ENCODE assay signal across 22 cellular contexts in genomic region chr19:46985532-46986415, GRCh38. TPM values are rescaled to one million over a fixed set of nuclear protein-coding genes. Genes with fewer than 3 reads are reported as not detected.
A peak's percentile ranks its signal among the peaks of the same experiment; 100 is the strongest.
DNase-seq lines count a peak whose midpoint lies in the region; ATAC-seq, FAIRE-seq and TF ChIP-seq lines count a peak whose summit lies in the region.
"Had no signal": no experiment of that assay in that cellular context is flagged by ENCODE, and none has a peak within 500 bp of the region (broad histone marks: within the 10 kb centered on the region; RNA-seq: fewer than 3 reads in every experiment).

No MANE protein-coding gene starts in this region.

- no peak for FAIRE-seq in HepG2 (lab: Jason Lieb, UNC)

- POLR2A ChIA-PET in HepG2 (lab: Yijun Ruan, JAX): interaction anchor here (0.8 to 3.5 kb wide), 7 partner anchors 31 to 129 kb away, joined by 3 to 13 read pairs (median 5); no protein-coding TSS in a partner anchor

- no peak overlapping the region for H3K4me3 ChIP-seq in cardiac muscle cell
- no peak overlapping the region for H3K4me3 ChIP-seq in SK-N-MC
- H3K4me3 ChIP-seq in HepG2 (replicated peaks in 1 of 3; ENCODE audit: insufficient read depth in 1 of 3, low read depth in 2 of 3, low read length in 3 of 3): peak overlapping the region in 1 of 3 experiments; percentile 52; a peak in 1 of 6 replicates
- no peak overlapping the region for H3K4me3 ChIP-seq in thoracic aorta
- H3K4me3 ChIP-seq in H7 (ENCODE audit: insufficient read depth, low read depth, low read length): no peak overlapping the region
- H3K4me3 ChIP-seq: transverse colon had no signal

- ATAC-seq in HepG2: peak; percentile 19; the same call in 2 of the 3 replicates
- ATAC-seq in thoracic aorta (ENCODE audit: insufficient number of reproducible peaks, low FRiP score, low read depth): no peak
- no peak for ATAC-seq in HG03196 (IDR thresholded peaks at IDR 0.05; ENCODE audit: unreplicated experiment)
- ATAC-seq: CD8-positive, alpha-beta T cell; stimulated activated naive B cell treated with anti-CD40 and anti-IgM and Interleukin-4, amounts not matched to agents 10 μg/mL and 1 μg/mL and 100 μg/mL, for 72 hours had no signal

- H3K27me3 ChIP-seq in cardiac muscle cell: no peaks in the 10 kb centered on the region
- H3K27me3 ChIP-seq in HepG2 (ENCODE audit: control insufficient read depth in 1 of 2, insufficient read depth in 2 of 2, low read length in 2 of 2): no peaks in the 10 kb centered on the region
- no peaks in the 10 kb centered on the region for H3K27me3 ChIP-seq in thoracic aorta (replicated peaks; ENCODE audit: insufficient read depth)
- no peaks in the 10 kb centered on the region for H3K27me3 ChIP-seq in H7 (ENCODE audit: control insufficient read depth, insufficient read depth, low read length)
- H3K27me3 ChIP-seq: brain microvascular endothelial cell, transverse colon had no signal

- no peaks in the 10 kb centered on the region for H3K9me3 ChIP-seq in cardiac muscle cell (ENCODE audit: low read depth)
- no peaks in the 10 kb centered on the region for H3K9me3 ChIP-seq in SK-N-MC (ENCODE audit: low read depth, low read length)
- H3K9me3 ChIP-seq in HepG2 (ENCODE audit: low read length): no peaks in the 10 kb centered on the region
- no peaks in the 10 kb centered on the region for H3K9me3 ChIP-seq in thoracic aorta
- H3K9me3 ChIP-seq: transverse colon had no signal

- no peaks in the 10 kb centered on the region for H3K36me3 ChIP-seq in cardiac muscle cell
- peaks cover 18% of the 10 kb centered on the region; the same call in 1 of the 2 replicates for H3K36me3 ChIP-seq in SK-N-MC (ENCODE audit: insufficient read depth, low read length)
- H3K36me3 ChIP-seq in HepG2 (replicated peaks in 1 of 2; ENCODE audit: control insufficient read depth in 1 of 2, insufficient read depth in 2 of 2, low read length in 2 of 2): peaks cover 18 to 32% of the 10 kb centered on the region in 2 experiments
- peaks cover 3% of the 10 kb centered on the region for H3K36me3 ChIP-seq in thoracic aorta
- H3K36me3 ChIP-seq in H7 (replicated peaks; ENCODE audit: control insufficient read depth, insufficient read depth, low read length): peaks cover 4% of the 10 kb centered on the region

- no peak overlapping the region for H2AFZ ChIP-seq in HepG2 (ENCODE audit: low read length)

- no peak overlapping the region for H3K9ac ChIP-seq in SK-N-MC (ENCODE audit: insufficient read length)
- peak overlapping the region; percentile 42 for H3K9ac ChIP-seq in HepG2 (ENCODE audit: insufficient read depth, low read depth, low read length)

- 70% methylated on average over 10 of the region's 14 CpGs for WGBS in HepG2 (ENCODE audit: low lambda C conversion rate)

- TF ChIP-seq RAD21 in HepG2 (CRISPR knock-in tag; IDR thresholded peaks at IDR 0.05): no peak

- DNase-seq in cardiac muscle cell (ENCODE audit: low read depth in 1 of 2, low spot score in 1 of 2): peak in 1 of 2 donors; percentile 41
- no peak for DNase-seq in cardiac septum (ENCODE audit: low spot score)
- DNase-seq in SK-N-MC (ENCODE audit: low read depth, low spot score): no peak
- peak; percentile 23 for DNase-seq in HepG2 (ENCODE audit: low spot score)
- no peak for DNase-seq in thoracic aorta (ENCODE audit: low spot score)
- DNase-seq in H7: no peak
- no peak for DNase-seq in activated effector memory CD4-positive, alpha-beta T cell treated with anti-CD3 and anti-CD28 coated beads, Interleukin-2, amount 50 U/mL, for 16 hours
- DNase-seq: activated CD4-positive, alpha-beta memory T cell treated with anti-CD3 and anti-CD28 coated beads for 36 hours; activated naive CD8-positive, alpha-beta T cell treated with anti-CD3 and anti-CD28 coated beads for 36 hours; activated T-cell treated with anti-CD3 and anti-CD28 coated beads, Interleukin-2, amount 50 U/mL, for 1 hour; brain microvascular endothelial cell; CD8-positive, alpha-beta T cell; DMS79; erythroblast; immature natural killer cell; NCI-H187; NCI-H524 treated with DMSO at 0.1 percent for 48 hours; SHP77 treated with DMSO at 0.1 percent for 48 hours; stimulated activated naive B cell treated with anti-CD40 and anti-IgM and Interleukin-4, amounts not matched to agents 10 μg/mL and 1 μg/mL and 100 μg/mL, for 72 hours; transverse colon had no signal

- TF ChIP-seq POLR2A in HepG2 (IDR thresholded peaks at IDR 0.05; ENCODE audit: insufficient read depth in 1 of 2, low read depth in 2 of 2, low read length in 2 of 2): no peak

- peak overlapping the region; percentile 65 for H3K4me2 ChIP-seq in HepG2 (ENCODE audit: low read depth, low read length)

- CTCF ChIA-PET in HepG2 (lab: Yijun Ruan, JAX; ENCODE audit: low intra/inter-chr PET ratio, low total read pairs): no interaction called here

- H3K27ac ChIP-seq in cardiac muscle cell: peak overlapping the region; percentile 80
- peak overlapping the region; percentile 42; the same call in 1 of the 2 replicates for H3K27ac ChIP-seq in SK-N-MC
- H3K27ac ChIP-seq in HepG2 (ENCODE audit: extremely low read length, insufficient read depth, low read length): peak overlapping the region; percentile 79
- H3K27ac ChIP-seq in thoracic aorta: peak overlapping the region; percentile 48 to 63

- no peaks in the 10 kb centered on the region for H4K20me1 ChIP-seq in HepG2 (ENCODE audit: insufficient read depth, low read length)

- no TSS peak for BruUV-seq in HepG2 (replicated peaks; lab: Mats Ljungman, UMichigan)

- intact Hi-C loops in cardiac septum (cut with DNase I): loop anchor here (5.0 kb wide), 1 partner anchor 58 kb away; no protein-coding TSS in a partner anchor
- intact Hi-C loops in HepG2 (cut with micrococcal nuclease; ENCODE audit: unreplicated experiment): no loop called here

- TF ChIP-seq CTCF in cardiac muscle cell (IDR thresholded peaks at IDR 0.05; ENCODE audit: low read depth, low read length): no peak
- no peak for TF ChIP-seq CTCF in HepG2 (CRISPR knock-in tag; IDR thresholded peaks at IDR 0.05)
- TF ChIP-seq CTCF in thoracic aorta (IDR thresholded peaks at IDR 0.05): no peak

- H3K4me1 ChIP-seq in cardiac muscle cell (ENCODE audit: low read depth): peaks cover 30% of the 10 kb centered on the region
- H3K4me1 ChIP-seq in HepG2 (ENCODE audit: insufficient read depth, low read length): peaks cover 35% of the 10 kb centered on the region
- peaks cover 35 to 60% of the 10 kb centered on the region in 2 donors for H3K4me1 ChIP-seq in thoracic aorta (ENCODE audit: control insufficient read depth in 1 of 2, low read depth in 2 of 2)

- TF ChIP-seq EP300 in HepG2 (IDR thresholded peaks at IDR 0.05; ENCODE audit: low read depth in 2 of 2, low read length in 2 of 2) (no peak), HepG2 (CRISPR knock-in tag; IDR thresholded peaks at IDR 0.05; ENCODE audit: borderline replicate concordance) (no peak)

- H3K79me2 ChIP-seq in HepG2 (ENCODE audit: insufficient read depth, low read length): peaks cover 16% of the 10 kb centered on the region

- in situ Hi-C loops in HepG2 (cut with HindIII; ENCODE audit: extremely low pct_ligation_motif_present, low pct_unique_long_range_greater_than_20kb): no loop called here

RNA-seq across cellular contexts. Expression of gene NPAS1, which starts 33.9 kb away (rescaled TPM):
- total RNA-seq in cardiac muscle cell: 1.9 and 2.9 TPM in 2 replicates
- 8.4 and 12.5 TPM in 2 replicates for polyA plus RNA-seq in cardiac muscle cell
- total RNA-seq in cardiac septum: 0.54 TPM
- total RNA-seq in HepG2 (2016; rRNA removed; fragmentation: Illumina TruSeq; extraction: Trizol): 0.29 and 0.35 TPM in 2 replicates
- total RNA-seq in HepG2 (2016; cell fraction: cytosol; rRNA removed; fragmentation: Illumina TruSeq; extraction: Trizol; ENCODE audit: low read depth): 0.26 and 0.51 TPM in 2 replicates
- total RNA-seq in HepG2 (2016; cell fraction: insoluble cytoplasmic fraction; rRNA removed; fragmentation: Illumina TruSeq; extraction: Trizol): 0.16 and 0.30 TPM in 2 replicates
- 0.59 and 0.76 TPM in 2 replicates for total RNA-seq in HepG2 (2016; cell fraction: membrane; rRNA removed; fragmentation: Illumina TruSeq; extraction: Trizol)
- total RNA-seq in HepG2 (2016; cell fraction: nucleus; rRNA removed; fragmentation: Illumina TruSeq; extraction: Trizol): not detected in 2 replicates
- polyA plus RNA-seq in HepG2 (2011; rRNA removed): 2.9 and 3.9 TPM in 2 replicates
- 2.3 and 4.0 TPM in 2 replicates for polyA plus RNA-seq in HepG2 (2011; cell fraction: cytosol; rRNA removed)
- polyA plus RNA-seq in HepG2 (2011; cell fraction: nucleus; rRNA removed): 13.1 and 15.5 TPM in 2 replicates
- 1.2 and 2.2 TPM in 2 replicates for polyA plus RNA-seq in HepG2 (2012)
- 0.76 and 1.1 TPM in 2 replicates for polyA plus RNA-seq in HepG2 (2016; cell fraction: cytosol; fragmentation: Illumina TruSeq; extraction: Trizol; ENCODE audit: low read depth)
- 0.19 and 0.53 TPM in 2 replicates for polyA plus RNA-seq in HepG2 (2016; cell fraction: insoluble cytoplasmic fraction; fragmentation: Illumina TruSeq; extraction: Trizol; ENCODE audit: low read depth)
- polyA plus RNA-seq in HepG2 (2016; cell fraction: membrane; fragmentation: Illumina TruSeq; extraction: Trizol; ENCODE audit: low read depth): 0.69 and 1.1 TPM in 2 replicates
- polyA plus RNA-seq in HepG2 (2016; cell fraction: nucleus; fragmentation: Illumina TruSeq; extraction: Trizol; ENCODE audit: insufficient read depth, low read depth): 1.2 TPM in 1 of 2 replicates, not detected in the other
- 0.70 and 4.4 TPM in 2 replicates for polyA minus RNA-seq in HepG2 (2011; rRNA and poly(A)+ RNA removed; ENCODE audit: low replicate concordance)
- polyA minus RNA-seq in HepG2 (2011; cell fraction: cytosol; rRNA and poly(A)+ RNA removed): 1.1 and 2.8 TPM in 2 replicates
- 0.99 and 1.8 TPM in 2 replicates for polyA minus RNA-seq in HepG2 (2011; cell fraction: nucleus; rRNA and poly(A)+ RNA removed)
- total RNA-seq in thoracic aorta: 1 to 10 TPM in 1 of 2 donors, under 1 TPM in 1; 0.68 to 1.3 TPM
- total RNA-seq in H7 (2014; rRNA removed; shearing (Covaris generic)): 3.2 and 6.1 TPM in 2 replicates
- total RNA-seq: activated CD4-positive, alpha-beta memory T cell treated with anti-CD3 and anti-CD28 coated beads for 36 hours; dermis microvascular lymphatic vessel endothelial cell had no signal
- polyA plus RNA-seq: immature natural killer cell had no signal
